In genomic region chr1:248404024-248404423, GRCh38 we compare ENCODE assay signal across 1 cellular context.
TF ChIP-seq lines count a peak whose summit lies in the region.

No MANE protein-coding gene starts in this region.

TF ChIP-seq in HepG2, 621 proteins besides CTCF, POLR2A, EP300 and RAD21:
- TF ChIP-seq ZKSCAN8 (CRISPR knock-in tag; IDR thresholded peaks at IDR 0.05; ENCODE audit: borderline replicate concordance) (no peak), ARHGAP35 (CRISPR knock-in tag; IDR thresholded peaks at IDR 0.05; ENCODE audit: borderline replicate concordance) (no peak), ZNF577 (CRISPR knock-in tag; IDR thresholded peaks at IDR 0.05; ENCODE audit: borderline replicate concordance, low read depth) (no peak), MED8 (CRISPR knock-in tag; IDR thresholded peaks at IDR 0.05; ENCODE audit: insufficient replicate concordance) (no peak), ZBTB7B (CRISPR knock-in tag; IDR thresholded peaks at IDR 0.05) (no peak), TSC22D2 (CRISPR knock-in tag; IDR thresholded peaks at IDR 0.05; ENCODE audit: borderline replicate concordance) (no peak), ETV5 (CRISPR knock-in tag; IDR thresholded peaks at IDR 0.05; ENCODE audit: borderline replicate concordance) (no peak), MYPOP (CRISPR knock-in tag; IDR thresholded peaks at IDR 0.05) (no peak), ZC3H4 (CRISPR knock-in tag; IDR thresholded peaks at IDR 0.05; ENCODE audit: borderline replicate concordance) (no peak)
- TF ChIP-seq, protein P1, sequence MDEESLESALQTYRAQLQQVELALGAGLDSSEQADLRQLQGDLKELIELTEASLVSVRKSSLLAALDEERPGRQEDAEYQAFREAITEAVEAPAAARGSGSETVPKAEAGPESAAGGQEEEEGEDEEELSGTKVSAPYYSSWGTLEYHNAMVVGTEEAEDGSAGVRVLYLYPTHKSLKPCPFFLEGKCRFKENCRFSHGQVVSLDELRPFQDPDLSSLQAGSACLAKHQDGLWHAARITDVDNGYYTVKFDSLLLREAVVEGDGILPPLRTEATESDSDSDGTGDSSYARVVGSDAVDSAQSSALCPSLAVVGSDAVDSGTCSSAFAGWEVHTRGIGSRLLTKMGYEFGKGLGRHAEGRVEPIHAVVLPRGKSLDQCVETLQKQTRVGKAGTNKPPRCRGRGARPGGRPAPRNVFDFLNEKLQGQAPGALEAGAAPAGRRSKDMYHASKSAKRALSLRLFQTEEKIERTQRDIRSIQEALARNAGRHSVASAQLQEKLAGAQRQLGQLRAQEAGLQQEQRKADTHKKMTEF (CRISPR knock-in tag; IDR thresholded peaks at IDR 0.05): no peak
